In the genomic region with DNA sequence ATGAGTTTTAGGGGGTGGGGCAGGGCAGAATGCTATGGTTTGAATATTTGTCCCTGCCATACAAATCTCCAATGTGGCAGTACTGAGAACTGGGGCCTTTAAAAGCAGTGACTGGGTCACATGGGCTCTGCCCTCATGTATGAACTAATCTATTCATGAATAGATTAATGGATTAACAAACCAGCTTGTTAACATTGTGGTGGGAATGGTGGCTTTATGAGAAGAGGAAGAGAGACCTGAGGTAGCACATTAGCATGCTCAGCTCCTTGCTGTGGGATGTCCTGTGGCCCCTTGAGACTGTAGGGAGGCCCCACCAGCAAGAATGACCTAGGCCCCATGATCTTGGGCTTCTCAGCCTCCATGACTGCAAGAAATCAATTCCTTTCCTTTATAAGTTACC, we compare ENCODE assay signal across 28 cellular contexts. TPM values are rescaled to one million over a fixed set of nuclear protein-coding genes. Genes with fewer than 3 reads are reported as not detected.
DNase-seq lines count a peak whose midpoint lies in the region; ATAC-seq and TF ChIP-seq lines count a peak whose summit lies in the region.
"Had no signal": no experiment of that assay in that cellular context is flagged by ENCODE, and none has a peak within 500 bp of the region (broad histone marks: within the 10 kb centered on the region; RNA-seq: fewer than 3 reads in every experiment).

No MANE protein-coding gene starts in this region.

- no peaks in the 10 kb centered on the region for H3K9me3 ChIP-seq in OCI-LY7 (ENCODE audit: low read length)
- H3K9me3 ChIP-seq: MG63, SJCRH30 had no signal

- DNase-seq in SKM-1 treated with dmso at 0.1 percent for 144 hours (lab: John Stamatoyannopoulos, UW; ENCODE audit: unreplicated experiment) = peak; percentile 53
- no peak for DNase-seq in SKM-1 (lab: John Stamatoyannopoulos, UW; ENCODE audit: unreplicated experiment)
- peak; percentile 49 for DNase-seq in NOMO-1 treated with DMSO at 0.1 percent for 48 hours (lab: John Stamatoyannopoulos, UW; ENCODE audit: unreplicated experiment)
- no peak for DNase-seq in OCI-LY7 (ENCODE audit: low spot score)
- DNase-seq in stimulated activated CD4-positive, alpha-beta T cell treated with anti-CD3 and anti-CD28 coated beads, Interleukin-1b, Interleukin-23, amount 100 ng/mL, for 48 hours = no peak
- no peak for DNase-seq in activated naive CD4-positive, alpha-beta T cell treated with anti-CD3 and anti-CD28 coated beads, Interleukin-2, amount 10 ng/mL, durations not matched to agents 7 days and 5 days
- DNase-seq: 8988T; activated CD4-positive, alpha-beta T cell treated with anti-CD3 and anti-CD28 coated beads, Interleukin-2, amount 10 ng/mL, durations not matched to agents 24 days and 14 days; aorta; CD8-positive, alpha-beta T cell; dermis blood vessel endothelial cell; DMS153; glutamatergic neuron; MG63; NCI-H2029; NCI-H226; NCI-H82; SJCRH30; spleen; stimulated activated CD4-positive, alpha-beta T cell treated with anti-CD3 and anti-CD28 coated beads, Interleukin-4, amount 100 ng/mL, for 24 hours; stimulated activated naive CD8-positive, alpha-beta T cell treated with anti-CD3 and anti-CD28 coated beads, Interleukin-15, amount 100 ng/mL, for 72 hours; T-helper 17 cell; transverse colon had no signal

- H3K9me3 Mint-ChIP-seq in activated naive CD4-positive, alpha-beta T cell treated with anti-CD3 and anti-CD28 coated beads, Interleukin-2, amount 10 ng/mL, durations not matched to agents 7 days and 5 days = peaks cover 14% of the 10 kb centered on the region

- H3K4me3 Mint-ChIP-seq in activated naive CD4-positive, alpha-beta T cell treated with anti-CD3 and anti-CD28 coated beads, Interleukin-2, amount 10 ng/mL, durations not matched to agents 7 days and 5 days = no peak overlapping the region
- H3K4me3 Mint-ChIP-seq: activated CD4-positive, alpha-beta T cell treated with anti-CD3 and anti-CD28 coated beads, Interleukin-2, amount 10 ng/mL, durations not matched to agents 24 days and 14 days; CD8-positive, alpha-beta T cell; stimulated activated naive CD8-positive, alpha-beta T cell treated with anti-CD3 and anti-CD28 coated beads, Interleukin-15, amount 100 ng/mL, for 72 hours; T-helper 17 cell had no signal

- H3K27ac Mint-ChIP-seq in activated naive CD4-positive, alpha-beta T cell treated with anti-CD3 and anti-CD28 coated beads, Interleukin-2, amount 10 ng/mL, durations not matched to agents 7 days and 5 days = no peak overlapping the region
- H3K27ac Mint-ChIP-seq: activated CD4-positive, alpha-beta T cell treated with anti-CD3 and anti-CD28 coated beads, Interleukin-2, amount 10 ng/mL, durations not matched to agents 24 days and 14 days; activated naive CD4-positive, alpha-beta T cell treated with anti-CD3 and anti-CD28 coated beads, Interleukin-2, amount 50 U/mL, for 72 hours; CD8-positive, alpha-beta T cell; stimulated activated naive CD8-positive, alpha-beta T cell treated with anti-CD3 and anti-CD28 coated beads, Interleukin-15, amount 100 ng/mL, for 72 hours; T-helper 17 cell had no signal

- no peak overlapping the region for H3K4me2 ChIP-seq in OCI-LY7 (ENCODE audit: low read length)

- no peak for TF ChIP-seq CTCF in OCI-LY7 (conservative IDR thresholded peaks at IDR 0.05; ENCODE audit: low read length)

- H3K36me3 Mint-ChIP-seq in activated naive CD4-positive, alpha-beta T cell treated with anti-CD3 and anti-CD28 coated beads, Interleukin-2, amount 10 ng/mL, durations not matched to agents 7 days and 5 days = peaks cover 8% of the 10 kb centered on the region
- H3K36me3 Mint-ChIP-seq: CD8-positive, alpha-beta T cell had no signal

- ATAC-seq in HG03175 (IDR thresholded peaks at IDR 0.05; ENCODE audit: unreplicated experiment) (peak; percentile 65), GM21360 (IDR thresholded peaks at IDR 0.05; ENCODE audit: unreplicated experiment) (no peak)
- ATAC-seq: activated naive CD4-positive, alpha-beta T cell treated with anti-CD3 and anti-CD28 coated beads, Interleukin-2, amount 50 U/mL, for 72 hours; CD8-positive, alpha-beta T cell; stimulated activated naive CD8-positive, alpha-beta T cell treated with anti-CD3 and anti-CD28 coated beads, Interleukin-15, amount 100 ng/mL, for 72 hours; T-helper 17 cell had no signal

- no peaks in the 10 kb centered on the region for H3K36me3 ChIP-seq in OCI-LY7 (ENCODE audit: insufficient read depth, low read length)
- H3K36me3 ChIP-seq: MG63, SJCRH30, spleen, transverse colon had no signal

- no peaks in the 10 kb centered on the region for H3K79me2 ChIP-seq in OCI-LY7 (ENCODE audit: insufficient read depth, low read depth, low read length)

- H3K27me3 Mint-ChIP-seq in activated naive CD4-positive, alpha-beta T cell treated with anti-CD3 and anti-CD28 coated beads, Interleukin-2, amount 10 ng/mL, durations not matched to agents 7 days and 5 days = peaks cover 10% of the 10 kb centered on the region

- no TSS peak for BruUV-seq in OCI-LY7 (replicated peaks; lab: Mats Ljungman, UMichigan)

- intact Hi-C loops in OCI-LY7 (cut with micrococcal nuclease; ENCODE audit: unreplicated experiment) = no loop called here

- peaks cover 10% of the 10 kb centered on the region for H3K4me1 Mint-ChIP-seq in activated naive CD4-positive, alpha-beta T cell treated with anti-CD3 and anti-CD28 coated beads, Interleukin-2, amount 10 ng/mL, durations not matched to agents 7 days and 5 days
- H3K4me1 Mint-ChIP-seq: stimulated activated naive CD8-positive, alpha-beta T cell treated with anti-CD3 and anti-CD28 coated beads, Interleukin-15, amount 100 ng/mL, for 72 hours; T-helper 17 cell had no signal

- H4K20me1 ChIP-seq in OCI-LY7 (ENCODE audit: insufficient read depth, low read length) = no peaks in the 10 kb centered on the region

- H2AFZ ChIP-seq in OCI-LY7 (ENCODE audit: low read length) = no peak overlapping the region

- CTCF ChIA-PET in OCI-LY7 (lab: Charles Lee; ENCODE audit: unreplicated experiment) = no interaction called here
- CTCF ChIA-PET in activated naive CD4-positive, alpha-beta T cell treated with anti-CD3 and anti-CD28 coated beads, Interleukin-2, amount 10 ng/mL, durations not matched to agents 7 days and 5 days (lab: Charles Lee) = no interaction called here

- POLR2A ChIA-PET in OCI-LY7 (lab: Charles Lee) = no interaction called here

- H3K4me3 ChIP-seq in OCI-LY7 (ENCODE audit: low read depth, low read length, poor library complexity, severe bottlenecking) = no peak overlapping the region
- H3K4me3 ChIP-seq: MG63, SJCRH30, spleen, transverse colon had no signal

- no peak overlapping the region for H3K27ac ChIP-seq in OCI-LY7 (ENCODE audit: low read depth, low read length, poor library complexity, severe bottlenecking)
- H3K27ac ChIP-seq: SJCRH30, transverse colon had no signal

- no peaks in the 10 kb centered on the region for H3K9me2 ChIP-seq in OCI-LY7 (ENCODE audit: insufficient read depth, low read length)

- no peaks in the 10 kb centered on the region for H3K4me1 ChIP-seq in OCI-LY7 (ENCODE audit: insufficient read depth, low read length, poor library complexity, severe bottlenecking)
- H3K4me1 ChIP-seq: SJCRH30, transverse colon had no signal

RNA-seq across cellular contexts. Expression of a gene that starts 15.4 kb away (rescaled TPM):
- total RNA-seq in OCI-LY7 (2014; rRNA removed; shearing (Covaris generic)) = not detected in 2 replicates
- not detected in 2 replicates for total RNA-seq in OCI-LY7 (2022)
- total RNA-seq: activated CD4-positive, alpha-beta T cell treated with anti-CD3 and anti-CD28 coated beads, Interleukin-2, amount 10 ng/mL, durations not matched to agents 24 days and 14 days; cardiac septum; CD8-positive, alpha-beta T cell; dermis blood vessel endothelial cell; G401; SJCRH30; T-helper 17 cell; transverse colon had no signal

RNA-seq across cellular contexts. Expression of a gene that starts 17.9 kb away (rescaled TPM):
- total RNA-seq in OCI-LY7 (2014; rRNA removed; shearing (Covaris generic)) = not detected in 2 replicates
- total RNA-seq in OCI-LY7 (2022) = not detected in 2 replicates
- total RNA-seq: activated CD4-positive, alpha-beta T cell treated with anti-CD3 and anti-CD28 coated beads, Interleukin-2, amount 10 ng/mL, durations not matched to agents 24 days and 14 days; activated naive CD4-positive, alpha-beta T cell treated with anti-CD3 and anti-CD28 coated beads, Interleukin-2, amount 50 U/mL, for 72 hours; aorta; cardiac septum; CD8-positive, alpha-beta T cell; dermis blood vessel endothelial cell; G401; SJCRH30; T-helper 17 cell; transverse colon had no signal

Comparison
In these comparisons a context has a peak if more than half of its experiments do, and no peak if none do; other contexts are left out.
1. DNase-seq: peak in SKM-1 treated with dmso at 0.1 percent for 144 hours (single experiment) and NOMO-1 treated with DMSO at 0.1 percent for 48 hours (single experiment); none in SKM-1 (single experiment), OCI-LY7 (single experiment), stimulated activated CD4-positive, alpha-beta T cell treated with anti-CD3 and anti-CD28 coated beads, Interleukin-1b, Interleukin-23, amount 100 ng/mL, for 48 hours (single experiment) and activated naive CD4-positive, alpha-beta T cell treated with anti-CD3 and anti-CD28 coated beads, Interleukin-2, amount 10 ng/mL, durations not matched to agents 7 days and 5 days (single experiment).